Comparison of ENCODE assay signal across 10 cellular contexts in genomic region chr2:152755029-152755428, GRCh38. TPM values are rescaled to one million over a fixed set of nuclear protein-coding genes. Genes with fewer than 3 reads are reported as not detected.
DNase-seq lines count a peak whose midpoint lies in the region; FAIRE-seq and TF ChIP-seq lines count a peak whose summit lies in the region.
"Had no signal": no experiment of that assay in that cellular context is flagged by ENCODE, and none has a peak within 500 bp of the region (broad histone marks: within the 10 kb centered on the region; RNA-seq: fewer than 3 reads in every experiment).

No MANE protein-coding gene starts in this region.

- no peak for TF ChIP-seq POLR2A in ovary (IDR thresholded peaks at IDR 0.05)

- peaks cover 82% of the 10 kb centered on the region for H3K36me3 Mint-ChIP-seq in endodermal cell (ENCODE audit: low read depth)

- H3K27ac Mint-ChIP-seq in endodermal cell = no peak overlapping the region
- H3K27ac Mint-ChIP-seq: IgD-negative memory B cell had no signal

- peaks cover 8% of the 10 kb centered on the region for H3K9me3 Mint-ChIP-seq in endodermal cell
- H3K9me3 Mint-ChIP-seq: IgD-negative memory B cell had no signal

- H3K9me3 ChIP-seq in endodermal cell (ENCODE audit: control insufficient read depth, low read length) (peaks cover 34% of the 10 kb centered on the region), ovary (no peaks in the 10 kb centered on the region)

- H3K4me3 Mint-ChIP-seq in endodermal cell = no peak overlapping the region

- no peak overlapping the region for H3K9ac ChIP-seq in endodermal cell (ENCODE audit: extremely low read depth, low read length, poor library complexity, severe bottlenecking)

- peaks cover 86% of the 10 kb centered on the region for H3K36me3 ChIP-seq in endodermal cell (ENCODE audit: control insufficient read depth, insufficient read depth, low read length)
- H3K36me3 ChIP-seq in ovary = no peaks in the 10 kb centered on the region

- H3K27me3 Mint-ChIP-seq in endodermal cell (ENCODE audit: insufficient read depth) = no peaks in the 10 kb centered on the region
- H3K27me3 Mint-ChIP-seq: IgD-negative memory B cell had no signal

- H3K4me1 ChIP-seq in endodermal cell (ENCODE audit: control insufficient read depth, insufficient read depth, low read length) (no peaks in the 10 kb centered on the region), ovary (ENCODE audit: insufficient read depth) (no peaks in the 10 kb centered on the region)

- no peak for TF ChIP-seq EP300 in ovary (IDR thresholded peaks at IDR 0.05)

- FAIRE-seq in GM19239 (lab: Jason Lieb, UNC) = no peak

- H3K27ac ChIP-seq in endodermal cell (ENCODE audit: low read depth, low read length) (no peak overlapping the region), ovary (no peak overlapping the region)

- DNase-seq in NCI-H2227 (lab: John Stamatoyannopoulos, UW; ENCODE audit: unreplicated experiment) (peak; percentile 12), NCI-H2227 treated with DMSO at 0.1 percent for 48 hours (lab: John Stamatoyannopoulos, UW) (no peak), NAMALWA (ENCODE audit: low spot score) (peak; percentile 17), endodermal cell (peak; percentile 90), ovary (peak in 3 of 5 donors; percentile 12 to 36 (median 30)), cerebellar nuclear complex (lab: John Stamatoyannopoulos, UW) (no peak), GM19239 (ENCODE audit: insufficient read length, low spot score) (no peak), NCI-H226 (no peak)
- DNase-seq: ACHN had no signal

- TF ChIP-seq CTCF in endodermal cell (conservative IDR thresholded peaks at IDR 0.05) (peak; percentile 88), ovary (IDR thresholded peaks at IDR 0.05) (no peak)

- intact Hi-C loops in ovary (cut with DNase I) = no loop called here

- no peaks in the 10 kb centered on the region for H3K27me3 ChIP-seq in endodermal cell (ENCODE audit: control insufficient read depth, insufficient read depth, low read length, poor library complexity, severe bottlenecking)
- no peaks in the 10 kb centered on the region for H3K27me3 ChIP-seq in ovary

- no peak overlapping the region for H3K4me3 ChIP-seq in endodermal cell (ENCODE audit: low read length)
- no peak overlapping the region for H3K4me3 ChIP-seq in ovary

- 86 to 91% methylated on average over 11 to 13 of the region's 13 CpGs for WGBS in endodermal cell (ENCODE audit: insufficient coverage in 1 of 2, insufficient read length in 1 of 2), 2 experiments
- whole genome bisulfite sequencing in ovary, 3 donors = 87 to 88% (median 88%) methylated on average over 13 of the region's 13 CpGs

- H3K4me1 Mint-ChIP-seq in endodermal cell = peaks cover 14% of the 10 kb centered on the region
- H3K4me1 Mint-ChIP-seq: IgD-negative memory B cell had no signal

RNA-seq across cellular contexts. Expression of gene ARL6IP6, which starts 36.6 kb away (rescaled TPM):
- 10 to 100 TPM; 45.7 to 55.2 TPM for total RNA-seq in endodermal cell
- polyA plus RNA-seq in endodermal cell (2013, experiment 1 of 2) = 87.7 TPM
- polyA plus RNA-seq in endodermal cell (2013, experiment 2 of 2) = 84.6 TPM
- 10 to 100 TPM; 11.1 to 38.6 (median 14.4) TPM for total RNA-seq in ovary
- polyA plus RNA-seq in ovary = 10 to 100 TPM; 13.2 to 18.3 TPM

RNA-seq across cellular contexts. Expression of gene PRPF40A, which starts 37.8 kb away (rescaled TPM):
- 100 to 1,000 TPM; 190 to 222 TPM for total RNA-seq in endodermal cell
- 157 TPM for polyA plus RNA-seq in endodermal cell (2013, experiment 1 of 2)
- 163 TPM for polyA plus RNA-seq in endodermal cell (2013, experiment 2 of 2)
- total RNA-seq in ovary = 10 to 100 TPM; 55.0 to 81.9 (median 64.9) TPM
- 10 to 100 TPM; 27.5 to 33.4 TPM for polyA plus RNA-seq in ovary

Comparison
In these comparisons a context has a peak if more than half of its experiments do, and no peak if none do; other contexts are left out.
1. DNase-seq: peak in NCI-H2227 (single experiment), NAMALWA (single experiment), endodermal cell (single experiment) and ovary (3 of 5); none in NCI-H2227 treated with DMSO at 0.1 percent for 48 hours (single experiment), cerebellar nuclear complex (0 of 2), GM19239 (single experiment) and NCI-H226 (single experiment).